Comparison of ENCODE assay signal across 17 cellular contexts in genomic region chr4:88621763-88622327, GRCh38.
"Had no signal": no experiment of that assay in that cellular context is flagged by ENCODE, and none has a peak within 500 bp of the region (broad histone marks: within the 10 kb centered on the region; RNA-seq: fewer than 3 reads in every experiment).

No MANE protein-coding gene starts in this region.

- H3K4me3 ChIP-seq: transverse colon had no signal

- H3K27ac ChIP-seq: transverse colon had no signal

- H3K27me3 ChIP-seq: transverse colon had no signal

- H3K27me3 Mint-ChIP-seq: activated CD4-positive, alpha-beta memory T cell treated with anti-CD3 and anti-CD28 coated beads, Interleukin-2, amount 10 ng/mL, durations not matched to agents 7 days and 5 days; activated CD4-positive, alpha-beta T cell treated with anti-CD3 and anti-CD28 coated beads for 36 hours; progenitor cell of endocrine pancreas; stimulated activated memory B cell treated with anti-CD40 and anti-IgM and Interleukin-4, amounts not matched to agents 10 μg/mL and 1 μg/mL and 100 μg/mL, for 72 hours had no signal

- H3K4me1 ChIP-seq: transverse colon had no signal

- ATAC-seq: activated CD4-positive, alpha-beta T cell treated with anti-CD3 and anti-CD28 coated beads for 36 hours; esophagus mucosa; left colon; natural killer cell; right cardiac atrium; stimulated activated memory B cell treated with anti-CD40 and anti-IgM and Interleukin-4, amounts not matched to agents 10 μg/mL and 1 μg/mL and 100 μg/mL, for 72 hours had no signal

- H3K9me3 Mint-ChIP-seq: activated CD4-positive, alpha-beta memory T cell treated with anti-CD3 and anti-CD28 coated beads, Interleukin-2, amount 10 ng/mL, durations not matched to agents 7 days and 5 days had no signal

- DNase-seq: activated CD4-positive, alpha-beta memory T cell treated with anti-CD3 and anti-CD28 coated beads, Interleukin-2, amount 10 ng/mL, durations not matched to agents 7 days and 5 days; activated CD4-positive, alpha-beta T cell treated with anti-CD3 and anti-CD28 coated beads for 36 hours; activated CD8-positive, alpha-beta memory T cell treated with anti-CD3 and anti-CD28 coated beads, Interleukin-2, amount 50 U/mL, for 48 hours; endodermal cell; left colon; natural killer cell; nucleus accumbens; right cardiac atrium; small intestine; stimulated activated CD4-positive, alpha-beta T cell treated with anti-CD3 and anti-CD28 coated beads, Interleukin-1b, Interleukin-23, amount 100 ng/mL, for 48 hours; substantia nigra; T1000; transverse colon had no signal

- H3K4me3 Mint-ChIP-seq: activated CD4-positive, alpha-beta memory T cell treated with anti-CD3 and anti-CD28 coated beads, Interleukin-2, amount 10 ng/mL, durations not matched to agents 7 days and 5 days; activated CD4-positive, alpha-beta T cell treated with anti-CD3 and anti-CD28 coated beads for 36 hours; endodermal cell; natural killer cell; stimulated activated memory B cell treated with anti-CD40 and anti-IgM and Interleukin-4, amounts not matched to agents 10 μg/mL and 1 μg/mL and 100 μg/mL, for 72 hours had no signal

- H3K4me1 Mint-ChIP-seq: endodermal cell had no signal

- H3K27ac Mint-ChIP-seq: activated CD4-positive, alpha-beta memory T cell treated with anti-CD3 and anti-CD28 coated beads, Interleukin-2, amount 10 ng/mL, durations not matched to agents 7 days and 5 days; activated CD4-positive, alpha-beta T cell treated with anti-CD3 and anti-CD28 coated beads for 36 hours; activated naive CD4-positive, alpha-beta T cell treated with anti-CD3 and anti-CD28 coated beads, Interleukin-2, amount 50 U/mL, for 72 hours; endodermal cell; natural killer cell; progenitor cell of endocrine pancreas; stimulated activated memory B cell treated with anti-CD40 and anti-IgM and Interleukin-4, amounts not matched to agents 10 μg/mL and 1 μg/mL and 100 μg/mL, for 72 hours had no signal
